ENCODE assay signal across 23 cellular contexts in genomic region chr3:15726881-15727280, GRCh38.
"Had no signal": no experiment of that assay in that cellular context is flagged by ENCODE, and none has a peak within 500 bp of the region (broad histone marks: within the 10 kb centered on the region; RNA-seq: fewer than 3 reads in every experiment).

No MANE protein-coding gene starts in this region.

- H3K9me3 Mint-ChIP-seq: activated CD4-positive, alpha-beta memory T cell treated with anti-CD3 and anti-CD28 coated beads, Interleukin-2, amount 10 ng/mL, durations not matched to agents 7 days and 5 days; activated CD4-positive, alpha-beta T cell treated with anti-CD3 and anti-CD28 coated beads, Interleukin-2, amount 10 ng/mL, durations not matched to agents 24 days and 14 days; activated naive CD8-positive, alpha-beta T cell treated with anti-CD3 and anti-CD28 coated beads, Interleukin-2, amount 50 U/mL, for 24 hours; brain; naive B cell; neural crest cell; stimulated activated memory B cell treated with anti-CD40 and anti-IgM and Interleukin-4, amounts not matched to agents 10 μg/mL and 1 μg/mL and 100 μg/mL, for 72 hours had no signal

- H3K4me3 Mint-ChIP-seq: activated CD4-positive, alpha-beta memory T cell treated with anti-CD3 and anti-CD28 coated beads, Interleukin-2, amount 10 ng/mL, durations not matched to agents 7 days and 5 days; activated CD4-positive, alpha-beta T cell treated with anti-CD3 and anti-CD28 coated beads, Interleukin-2, amount 10 ng/mL, durations not matched to agents 24 days and 14 days; activated naive CD8-positive, alpha-beta T cell treated with anti-CD3 and anti-CD28 coated beads, Interleukin-2, amount 50 U/mL, for 24 hours; brain; naive B cell; neural crest cell; stimulated activated memory B cell treated with anti-CD40 and anti-IgM and Interleukin-4, amounts not matched to agents 10 μg/mL and 1 μg/mL and 100 μg/mL, for 72 hours had no signal

- H3K27ac ChIP-seq: prostate gland, stomach, uterus had no signal

- H3K27me3 ChIP-seq: stomach, uterus had no signal

- H3K36me3 ChIP-seq: prostate gland, uterus had no signal

- H3K4me1 ChIP-seq: prostate gland, stomach, uterus had no signal

- H3K4me3 ChIP-seq: prostate gland, stomach, uterus had no signal

- H3K27me3 Mint-ChIP-seq: activated CD4-positive, alpha-beta memory T cell treated with anti-CD3 and anti-CD28 coated beads, Interleukin-2, amount 10 ng/mL, durations not matched to agents 7 days and 5 days; activated CD4-positive, alpha-beta T cell treated with anti-CD3 and anti-CD28 coated beads, Interleukin-2, amount 10 ng/mL, durations not matched to agents 24 days and 14 days; activated naive CD8-positive, alpha-beta T cell treated with anti-CD3 and anti-CD28 coated beads, Interleukin-2, amount 50 U/mL, for 24 hours; brain; naive B cell; stimulated activated memory B cell treated with anti-CD40 and anti-IgM and Interleukin-4, amounts not matched to agents 10 μg/mL and 1 μg/mL and 100 μg/mL, for 72 hours had no signal

- ATAC-seq: activated naive CD8-positive, alpha-beta T cell treated with anti-CD3 and anti-CD28 coated beads, Interleukin-2, amount 50 U/mL, for 24 hours; esophagus mucosa; right cardiac atrium; stimulated activated memory B cell treated with anti-CD40 and anti-IgM and Interleukin-4, amounts not matched to agents 10 μg/mL and 1 μg/mL and 100 μg/mL, for 72 hours had no signal

- DNase-seq: activated CD4-positive, alpha-beta memory T cell treated with anti-CD3 and anti-CD28 coated beads, Interleukin-2, amount 10 ng/mL, durations not matched to agents 7 days and 5 days; activated CD4-positive, alpha-beta T cell treated with anti-CD3 and anti-CD28 coated beads, Interleukin-2, amount 10 ng/mL, durations not matched to agents 24 days and 14 days; activated gamma-delta T cell; activated naive CD4-positive, alpha-beta T cell treated with anti-CD3 and anti-CD28 coated beads, Interleukin-2, amount 50 U/mL, for 16 hours; activated naive CD8-positive, alpha-beta T cell treated with anti-CD3 and anti-CD28 coated beads, Interleukin-2, amount 50 U/mL, for 24 hours; activated T-cell treated with anti-CD3 and anti-CD28 coated beads for 4 hours; caudate nucleus; dermis blood vessel endothelial cell; effector memory CD4-positive, alpha-beta T cell; head of caudate nucleus; hypothalamus; mesendoderm; naive B cell; right cardiac atrium; stimulated activated CD4-positive, alpha-beta T cell treated with anti-CD3 and anti-CD28 coated beads, Interleukin-1b, Interleukin-23, amount 100 ng/mL, for 48 hours; stomach; trophoblast cell; uterus had no signal

- H3K27ac Mint-ChIP-seq: activated CD4-positive, alpha-beta memory T cell treated with anti-CD3 and anti-CD28 coated beads, Interleukin-2, amount 10 ng/mL, durations not matched to agents 7 days and 5 days; activated CD4-positive, alpha-beta T cell treated with anti-CD3 and anti-CD28 coated beads, Interleukin-2, amount 10 ng/mL, durations not matched to agents 24 days and 14 days; activated naive CD8-positive, alpha-beta T cell treated with anti-CD3 and anti-CD28 coated beads, Interleukin-2, amount 50 U/mL, for 24 hours; naive B cell; stimulated activated memory B cell treated with anti-CD40 and anti-IgM and Interleukin-4, amounts not matched to agents 10 μg/mL and 1 μg/mL and 100 μg/mL, for 72 hours had no signal

- H3K9me3 ChIP-seq: prostate gland, stomach, uterus had no signal

- H3K4me1 Mint-ChIP-seq: naive B cell had no signal
